Comparison of ENCODE assay signal across 9 cellular contexts in genomic region chr9:113492343-113493079, GRCh38. TPM values are rescaled to one million over a fixed set of nuclear protein-coding genes. Genes with fewer than 3 reads are reported as not detected.
DNase-seq lines count a peak whose midpoint lies in the region; ATAC-seq, FAIRE-seq and TF ChIP-seq lines count a peak whose summit lies in the region.
"Had no signal": no experiment of that assay in that cellular context is flagged by ENCODE, and none has a peak within 500 bp of the region (broad histone marks: within the 10 kb centered on the region; RNA-seq: fewer than 3 reads in every experiment).

No MANE protein-coding gene starts in this region.

- 60% methylated on average over 11 of the region's 11 CpGs for WGBS in right lobe of liver (ENCODE audit: insufficient coverage, low coverage, low lambda C conversion rate, missing lambda C conversion rate)
- WGBS in HepG2 (ENCODE audit: low lambda C conversion rate), result 93% methylated on average over 11 of the region's 11 CpGs
- WGBS in endodermal cell (ENCODE audit: insufficient coverage in 1 of 2, insufficient read length in 1 of 2), 2 experiments, result 66 to 84% methylated on average over 9 to 11 of the region's 11 CpGs

- no peak overlapping the region for H3K9ac ChIP-seq in HepG2 (ENCODE audit: insufficient read depth, low read depth, low read length)
- H3K9ac ChIP-seq in endodermal cell (ENCODE audit: extremely low read depth, low read length, poor library complexity, severe bottlenecking), result no peak overlapping the region

- H3K27ac ChIP-seq in right lobe of liver, result no peak overlapping the region
- H3K27ac ChIP-seq in HepG2 (ENCODE audit: extremely low read length, insufficient read depth, low read length), result no peak overlapping the region
- peak overlapping the region; percentile 52 for H3K27ac ChIP-seq in endodermal cell (ENCODE audit: low read depth, low read length)

- TF ChIP-seq EP300 in HepG2 (IDR thresholded peaks at IDR 0.05; ENCODE audit: low read depth in 2 of 2, low read length in 2 of 2), result no peak
- TF ChIP-seq EP300 in HepG2 (CRISPR knock-in tag; IDR thresholded peaks at IDR 0.05; ENCODE audit: borderline replicate concordance), result no peak

- H3K27ac Mint-ChIP-seq in endodermal cell (no peak overlapping the region), mesothelial cell of epicardium (peak overlapping the region; percentile 77), T-cell (peak overlapping the region in 1 of 2 donors; percentile 44)
- H3K27ac Mint-ChIP-seq in activated CD8-positive, alpha-beta T cell treated with anti-CD3 and anti-CD28 coated beads, Interleukin-2, amount 10 ng/mL, durations not matched to agents 7 days and 5 days, result no peak overlapping the region

- no TSS peak for BruUV-seq in HepG2 (replicated peaks; lab: Mats Ljungman, UMichigan)

- no peaks in the 10 kb centered on the region for H3K27me3 ChIP-seq in right lobe of liver
- H3K27me3 ChIP-seq in HepG2 (ENCODE audit: control insufficient read depth in 1 of 2, insufficient read depth in 2 of 2, low read length in 2 of 2), result no peaks in the 10 kb centered on the region
- H3K27me3 ChIP-seq in endodermal cell (ENCODE audit: control insufficient read depth, insufficient read depth, low read length, poor library complexity, severe bottlenecking), result no peaks in the 10 kb centered on the region

- POLR2A ChIA-PET in HepG2 (lab: Yijun Ruan, JAX) (interaction anchor here (3.5 kb wide), 1 partner anchor 13 kb away, joined by 15 read pairs; no protein-coding TSS in a partner anchor), T-cell (lab: Charles Lee) (no interaction called here)
- POLR2A ChIA-PET in activated CD8-positive, alpha-beta T cell treated with anti-CD3 and anti-CD28 coated beads, Interleukin-2, amount 10 ng/mL, durations not matched to agents 7 days and 5 days (lab: Charles Lee), result interaction anchor here (0.6 kb wide), 1 partner anchor 16 kb away, joined by 3 read pairs; no protein-coding TSS in a partner anchor

- DNase-seq in right lobe of liver (no peak), HepG2 (ENCODE audit: low spot score) (no peak), endodermal cell (peak; percentile 36), mesothelial cell of epicardium (ENCODE audit: low spot score in 2 of 2, unreplicated experiment in 2 of 2) (peak in 1 of 2 experiments; percentile 60), T-cell (no peak), middle frontal gyrus (ENCODE audit: extremely low spot score, low spot score) (no peak)
- DNase-seq in activated CD8-positive, alpha-beta T cell treated with anti-CD3 and anti-CD28 coated beads, Interleukin-2, amount 10 ng/mL, durations not matched to agents 7 days and 5 days, result no peak
- DNase-seq: NCI-H2171 had no signal

- in situ Hi-C loops in HepG2 (cut with HindIII; ENCODE audit: extremely low pct_ligation_motif_present, low pct_unique_long_range_greater_than_20kb), result no loop called here

- no peak for TF ChIP-seq CTCF in right lobe of liver (IDR thresholded peaks at IDR 0.05)
- no peak for TF ChIP-seq CTCF in HepG2 (CRISPR knock-in tag; IDR thresholded peaks at IDR 0.05)
- no peak for TF ChIP-seq CTCF in endodermal cell (conservative IDR thresholded peaks at IDR 0.05)
- TF ChIP-seq CTCF in mesothelial cell of epicardium (IDR thresholded peaks at IDR 0.05; ENCODE audit: unreplicated experiment), result no peak

- TF ChIP-seq POLR2A in right lobe of liver (IDR thresholded peaks at IDR 0.05) (no peak), HepG2 (IDR thresholded peaks at IDR 0.05; ENCODE audit: insufficient read depth in 1 of 2, low read depth in 2 of 2, low read length in 2 of 2) (no peak)

- CTCF ChIA-PET in HepG2 (lab: Yijun Ruan, JAX; ENCODE audit: low intra/inter-chr PET ratio, low total read pairs), result no interaction called here
- CTCF ChIA-PET in T-cell (lab: Charles Lee), result interaction anchor here in 1 of 2 donors (0.6 kb wide), 1 partner anchor 151 kb away, joined by 3 read pairs; no protein-coding TSS in a partner anchor
- CTCF ChIA-PET in activated CD8-positive, alpha-beta T cell treated with anti-CD3 and anti-CD28 coated beads, Interleukin-2, amount 10 ng/mL, durations not matched to agents 7 days and 5 days (lab: Charles Lee), result interaction anchor here (1.0 to 1.6 kb wide), 5 partner anchors 17 to 89 kb away, joined by 3 to 6 read pairs (median 4); no protein-coding TSS in a partner anchor

- no peak overlapping the region for H3K4me3 ChIP-seq in right lobe of liver
- no peak overlapping the region for H3K4me3 ChIP-seq in HepG2 (replicated peaks in 1 of 3; ENCODE audit: insufficient read depth in 1 of 3, low read depth in 2 of 3, low read length in 3 of 3)
- H3K4me3 ChIP-seq in endodermal cell (ENCODE audit: low read length), result no peak overlapping the region

- H3K9me3 Mint-ChIP-seq in endodermal cell (no peaks in the 10 kb centered on the region), mesothelial cell of epicardium (no peaks in the 10 kb centered on the region), T-cell (no peaks in the 10 kb centered on the region)
- no peaks in the 10 kb centered on the region for H3K9me3 Mint-ChIP-seq in activated CD8-positive, alpha-beta T cell treated with anti-CD3 and anti-CD28 coated beads, Interleukin-2, amount 10 ng/mL, durations not matched to agents 7 days and 5 days (ENCODE audit: insufficient read depth)

- ATAC-seq in right lobe of liver (peak in 3 of 4 donors; percentile 14 to 44 (median 17)), HepG2 (no peak), T-cell (replicated peaks in 1 of 4) (no peak), GM18517 (IDR thresholded peaks at IDR 0.05; ENCODE audit: unreplicated experiment) (no peak)
- ATAC-seq in activated CD8-positive, alpha-beta T cell treated with anti-CD3 and anti-CD28 coated beads, Interleukin-2, amount 10 ng/mL, durations not matched to agents 7 days and 5 days, result no peak

- no peak for TF ChIP-seq RAD21 in HepG2 (CRISPR knock-in tag; IDR thresholded peaks at IDR 0.05)

- intact Hi-C loops in right lobe of liver (cut with DNase I) (no loop called here), HepG2 (cut with micrococcal nuclease; ENCODE audit: unreplicated experiment) (no loop called here)

- H3K36me3 Mint-ChIP-seq in endodermal cell (ENCODE audit: low read depth) (no peaks in the 10 kb centered on the region), mesothelial cell of epicardium (peaks cover 4% of the 10 kb centered on the region), T-cell (no peaks in the 10 kb centered on the region)
- no peaks in the 10 kb centered on the region for H3K36me3 Mint-ChIP-seq in activated CD8-positive, alpha-beta T cell treated with anti-CD3 and anti-CD28 coated beads, Interleukin-2, amount 10 ng/mL, durations not matched to agents 7 days and 5 days (ENCODE audit: low read depth)

- no peak overlapping the region for H2AFZ ChIP-seq in HepG2 (ENCODE audit: low read length)

- H3K79me2 ChIP-seq in HepG2 (ENCODE audit: insufficient read depth, low read length), result no peaks in the 10 kb centered on the region

- H3K9me3 ChIP-seq in right lobe of liver (no peaks in the 10 kb centered on the region), HepG2 (ENCODE audit: low read length) (no peaks in the 10 kb centered on the region), endodermal cell (ENCODE audit: control insufficient read depth, low read length) (no peaks in the 10 kb centered on the region)

- FAIRE-seq in HepG2 (lab: Jason Lieb, UNC), result no peak

- H3K4me1 ChIP-seq in right lobe of liver (no peaks in the 10 kb centered on the region), HepG2 (ENCODE audit: insufficient read depth, low read length) (no peaks in the 10 kb centered on the region), endodermal cell (ENCODE audit: control insufficient read depth, insufficient read depth, low read length) (no peaks in the 10 kb centered on the region)

- no peaks in the 10 kb centered on the region for H3K36me3 ChIP-seq in right lobe of liver
- H3K36me3 ChIP-seq in HepG2 (replicated peaks in 1 of 2; ENCODE audit: control insufficient read depth in 1 of 2, insufficient read depth in 2 of 2, low read length in 2 of 2), result peaks cover 2 to 16% of the 10 kb centered on the region in 2 experiments
- H3K36me3 ChIP-seq in endodermal cell (ENCODE audit: control insufficient read depth, insufficient read depth, low read length), result no peaks in the 10 kb centered on the region

- peaks cover 5% of the 10 kb centered on the region for H3K4me1 Mint-ChIP-seq in endodermal cell
- peaks cover 16% of the 10 kb centered on the region for H3K4me1 Mint-ChIP-seq in mesothelial cell of epicardium
- peaks cover 0 to 3% (median 2%) of the 10 kb centered on the region in 3 donors for H3K4me1 Mint-ChIP-seq in T-cell
- H3K4me1 Mint-ChIP-seq in activated CD8-positive, alpha-beta T cell treated with anti-CD3 and anti-CD28 coated beads, Interleukin-2, amount 10 ng/mL, durations not matched to agents 7 days and 5 days (ENCODE audit: low read depth), result peaks cover 8% of the 10 kb centered on the region

- no peak overlapping the region for H3K4me2 ChIP-seq in HepG2 (ENCODE audit: low read depth, low read length)

- H3K4me3 Mint-ChIP-seq in endodermal cell (no peak overlapping the region), mesothelial cell of epicardium (no peak overlapping the region), T-cell (no peak overlapping the region)
- no peak overlapping the region for H3K4me3 Mint-ChIP-seq in activated CD8-positive, alpha-beta T cell treated with anti-CD3 and anti-CD28 coated beads, Interleukin-2, amount 10 ng/mL, durations not matched to agents 7 days and 5 days

- H4K20me1 ChIP-seq in HepG2 (ENCODE audit: insufficient read depth, low read length), result no peaks in the 10 kb centered on the region

- H3K27me3 Mint-ChIP-seq in endodermal cell (ENCODE audit: insufficient read depth), result no peaks in the 10 kb centered on the region
- no peaks in the 10 kb centered on the region for H3K27me3 Mint-ChIP-seq in mesothelial cell of epicardium (ENCODE audit: low read depth)
- H3K27me3 Mint-ChIP-seq in T-cell, result no peaks in the 10 kb centered on the region
- H3K27me3 Mint-ChIP-seq in activated CD8-positive, alpha-beta T cell treated with anti-CD3 and anti-CD28 coated beads, Interleukin-2, amount 10 ng/mL, durations not matched to agents 7 days and 5 days (ENCODE audit: low read depth), result no peaks in the 10 kb centered on the region

RNA-seq across cellular contexts. Expression of gene RGS3, which starts 29.0 kb away (rescaled TPM):
- total RNA-seq in right lobe of liver (10 to 100 TPM; 19.0 to 60.3 (median 31.0) TPM), HepG2 (2016; rRNA removed; fragmentation: Illumina TruSeq; extraction: Trizol) (26.7 and 28.8 TPM in 2 replicates), endodermal cell (10 to 100 TPM; 20.7 to 40.3 TPM), mesothelial cell of epicardium (24.9 to 26.6 TPM (median 26.3 TPM) in 3 replicates), T-cell (10 to 100 TPM; 15.9 to 36.5 (median 24.9) TPM)
- 6.9 and 7.7 TPM in 2 replicates for total RNA-seq in HepG2 (2016; cell fraction: cytosol; rRNA removed; fragmentation: Illumina TruSeq; extraction: Trizol; ENCODE audit: low read depth)
- total RNA-seq in HepG2 (2016; cell fraction: insoluble cytoplasmic fraction; rRNA removed; fragmentation: Illumina TruSeq; extraction: Trizol), result 21.4 and 28.5 TPM in 2 replicates
- 9.6 and 10.3 TPM in 2 replicates for total RNA-seq in HepG2 (2016; cell fraction: membrane; rRNA removed; fragmentation: Illumina TruSeq; extraction: Trizol)
- total RNA-seq in HepG2 (2016; cell fraction: nucleus; rRNA removed; fragmentation: Illumina TruSeq; extraction: Trizol), result 30.1 and 33.4 TPM in 2 replicates
- 17.1 and 18.9 TPM in 2 replicates for polyA plus RNA-seq in HepG2 (2011; rRNA removed)
- 12.7 and 14.2 TPM in 2 replicates for polyA plus RNA-seq in HepG2 (2011; cell fraction: cytosol; rRNA removed)
- polyA plus RNA-seq in HepG2 (2011; cell fraction: nucleus; rRNA removed), result 36.7 and 52.3 TPM in 2 replicates
- polyA plus RNA-seq in HepG2 (2012), result 8.7 and 10.8 TPM in 2 replicates
- 1.8 and 2.0 TPM in 2 replicates for polyA plus RNA-seq in HepG2 (2016; cell fraction: cytosol; fragmentation: Illumina TruSeq; extraction: Trizol; ENCODE audit: low read depth)
- polyA plus RNA-seq in HepG2 (2016; cell fraction: insoluble cytoplasmic fraction; fragmentation: Illumina TruSeq; extraction: Trizol; ENCODE audit: low read depth), result 13.4 and 19.3 TPM in 2 replicates
- 4.1 and 4.3 TPM in 2 replicates for polyA plus RNA-seq in HepG2 (2016; cell fraction: membrane; fragmentation: Illumina TruSeq; extraction: Trizol; ENCODE audit: low read depth)
- 30.0 and 36.0 TPM in 2 replicates for polyA plus RNA-seq in HepG2 (2016; cell fraction: nucleus; fragmentation: Illumina TruSeq; extraction: Trizol; ENCODE audit: insufficient read depth, low read depth)
- 41.8 and 53.6 TPM in 2 replicates for polyA minus RNA-seq in HepG2 (2011; rRNA and poly(A)+ RNA removed; ENCODE audit: low replicate concordance)
- 12.6 and 16.2 TPM in 2 replicates for polyA minus RNA-seq in HepG2 (2011; cell fraction: cytosol; rRNA and poly(A)+ RNA removed)
- 38.4 and 42.1 TPM in 2 replicates for polyA minus RNA-seq in HepG2 (2011; cell fraction: nucleus; rRNA and poly(A)+ RNA removed)
- 40.4 TPM for polyA plus RNA-seq in endodermal cell (2013, experiment 1 of 2)
- polyA plus RNA-seq in endodermal cell (2013, experiment 2 of 2), result 38.4 TPM
- 10 to 100 TPM; 68.9 to 77.2 TPM for total RNA-seq in activated CD8-positive, alpha-beta T cell treated with anti-CD3 and anti-CD28 coated beads, Interleukin-2, amount 10 ng/mL, durations not matched to agents 7 days and 5 days

Comparison
In these comparisons a context has a peak if more than half of its experiments do, and no peak if none do; other contexts are left out.
1. ATAC-seq: peak in right lobe of liver (3 of 4); none in HepG2 (single experiment), T-cell (0 of 4), activated CD8-positive, alpha-beta T cell treated with anti-CD3 and anti-CD28 coated beads, Interleukin-2, amount 10 ng/mL, durations not matched to agents 7 days and 5 days (single experiment) and GM18517 (single experiment).
2. POLR2A ChIA-PET loops: an anchor here in HepG2 (3.5 kb wide) and activated CD8-positive, alpha-beta T cell treated with anti-CD3 and anti-CD28 coated beads, Interleukin-2, amount 10 ng/mL, durations not matched to agents 7 days and 5 days (0.6 kb wide); none called in T-cell.